8 cellular contexts compared by ENCODE assay signal in genomic region chr16:88856122-88856827, GRCh38. TPM values are rescaled to one million over a fixed set of nuclear protein-coding genes. Genes with fewer than 3 reads are reported as not detected.
DNase-seq lines count a peak whose midpoint lies in the region; ATAC-seq, FAIRE-seq and TF ChIP-seq lines count a peak whose summit lies in the region.

No MANE protein-coding gene starts in this region.

- peak in 2 of 10 experiments; percentile 9 to 19 for DNase-seq in CD4-positive, alpha-beta T cell
- DNase-seq in Jurkat, Clone E6-1 (ENCODE audit: low read depth, low spot score), result no peak
- DNase-seq in left lung, result peak in 1 of 2 donors; percentile 46
- no peak for DNase-seq in testis
- no peak for DNase-seq in frontal cortex (ENCODE audit: low spot score in 2 of 2)
- no peak for DNase-seq in posterior vena cava (ENCODE audit: low spot score)
- no peak for DNase-seq in putamen (ENCODE audit: low spot score)

- POLR2A ChIA-PET in CD4-positive, alpha-beta T cell (lab: Charles Lee), result interaction anchor here (0.7 to 3.9 kb wide), 13 partner anchors 11 to 361 kb away, joined by 3 to 67 read pairs (median 8); partner anchors contain the start of genes ACSF3, APRT, CDH15 and ZNF778

- H3K4me1 ChIP-seq in left lung (peaks cover 21 to 69% of the 10 kb centered on the region in 2 donors), testis (peaks cover 37% of the 10 kb centered on the region)

- H3K4me1 Mint-ChIP-seq in CD4-positive, alpha-beta T cell (ENCODE audit: low read depth), result peaks cover 27% of the 10 kb centered on the region
- H3K4me1 Mint-ChIP-seq in brain, result peaks cover 28% of the 10 kb centered on the region

- H3K27me3 ChIP-seq in CD4-positive, alpha-beta T cell (ENCODE audit: control insufficient read depth, insufficient read depth, low read length), result no peaks in the 10 kb centered on the region
- H3K27me3 ChIP-seq in left lung (no peaks in the 10 kb centered on the region), testis (no peaks in the 10 kb centered on the region)

- peak overlapping the region; percentile 69 for H3K27ac ChIP-seq in CD4-positive, alpha-beta T cell (ENCODE audit: low read depth, low read length)
- H3K27ac ChIP-seq in left lung (peak overlapping the region in 1 of 2 donors; percentile 83), testis (peak overlapping the region; percentile 64 to 69)

- intact Hi-C loops in CD4-positive, alpha-beta T cell (cut with DNase I, micrococcal nuclease), result loop anchor here (2.0 to 5.0 kb wide), 10 partner anchors 111 to 801 kb away; partner anchors contain the start of genes ZNF778 (in 2 of the 2), CHMP1A (in 1 of the 2), SPATA33 (in 1 of the 2) and ZFPM1 (in 1 of the 2)
- intact Hi-C loops in left lung (cut with DNase I), result no loop called here
- intact Hi-C loops in testis (cut with DNase I; ENCODE audit: low total_unique reads), result no loop called here
- intact Hi-C loops in posterior vena cava (cut with DNase I), result no loop called here

- no peak for TF ChIP-seq POLR2A in testis (IDR thresholded peaks at IDR 0.05)

- H3K27me3 Mint-ChIP-seq in CD4-positive, alpha-beta T cell, result peaks cover 3% of the 10 kb centered on the region
- peaks cover 5% of the 10 kb centered on the region for H3K27me3 Mint-ChIP-seq in brain

- H3K4me3 ChIP-seq in Jurkat, Clone E6-1 (ENCODE audit: low read length), result peak overlapping the region; percentile 95
- H3K4me3 ChIP-seq in left lung (peak overlapping the region; percentile 90 to 100), testis (peak overlapping the region; percentile 84 to 92)

- peak; percentile 45 for ATAC-seq in CD4-positive, alpha-beta T cell (ENCODE audit: poor library complexity)
- peak; percentile 19 for ATAC-seq in left lung

- no peak for TF ChIP-seq CTCF in CD4-positive, alpha-beta T cell (IDR thresholded peaks at IDR 0.05)
- no peak for TF ChIP-seq CTCF in brain (conservative IDR thresholded peaks at IDR 0.05)
- TF ChIP-seq CTCF in left lung (IDR thresholded peaks at IDR 0.05), result no peak
- TF ChIP-seq CTCF in testis (IDR thresholded peaks at IDR 0.05), result no peak

- no peak for FAIRE-seq in frontal cortex (lab: Jason Lieb, UNC)

- H3K4me3 Mint-ChIP-seq in CD4-positive, alpha-beta T cell, result peak overlapping the region; percentile 80
- H3K4me3 Mint-ChIP-seq in brain, result peak overlapping the region; percentile 80 to 98 (median 84)

- WGBS in testis, 2 donors, result 10% methylated on average over 23 to 31 of the region's 53 CpGs

- H3K9me3 ChIP-seq in CD4-positive, alpha-beta T cell (ENCODE audit: control insufficient read depth, low read length), result no peaks in the 10 kb centered on the region
- no peaks in the 10 kb centered on the region for H3K9me3 ChIP-seq in left lung
- no peaks in the 10 kb centered on the region for H3K9me3 ChIP-seq in testis

- peaks cover 37% of the 10 kb centered on the region for H3K36me3 Mint-ChIP-seq in CD4-positive, alpha-beta T cell (ENCODE audit: low read depth)
- H3K36me3 Mint-ChIP-seq in brain, result peaks cover 5% of the 10 kb centered on the region

- H3K27ac Mint-ChIP-seq in CD4-positive, alpha-beta T cell, result peak overlapping the region; percentile 42
- H3K27ac Mint-ChIP-seq in brain, result peak overlapping the region in 3 of 5 experiments; percentile 35 to 46 (median 43)

- peaks cover 0 to 34% of the 10 kb centered on the region in 2 donors for H3K36me3 ChIP-seq in left lung
- H3K36me3 ChIP-seq in testis (ENCODE audit: low read depth, missing control alignments), result no peaks in the 10 kb centered on the region

- CTCF ChIA-PET in CD4-positive, alpha-beta T cell (lab: Charles Lee), result interaction anchor here (1.6 to 2.6 kb wide), 4 partner anchors 44 to 286 kb away, joined by 5 to 19 read pairs (median 10); partner anchors contain the start of genes APRT and ZC3H18

- H3K9me3 Mint-ChIP-seq in CD4-positive, alpha-beta T cell, result no peaks in the 10 kb centered on the region
- H3K9me3 Mint-ChIP-seq in brain, result peaks cover 0 to 2% (median 0%) of the 10 kb centered on the region in 5 experiments

RNA-seq across cellular contexts. Expression of gene GALNS, which starts 0.5 kb away (rescaled TPM):
- total RNA-seq in CD4-positive, alpha-beta T cell, result 10 to 100 TPM; 18.4 to 19.7 TPM
- polyA plus RNA-seq in Jurkat, Clone E6-1 (2012; ENCODE audit: insufficient read depth, insufficient read length), result 9.3 TPM
- polyA plus RNA-seq in brain (ENCODE audit: insufficient read depth, low read depth, low replicate concordance) (32.3 TPM), testis (ENCODE audit: insufficient read depth, low read depth, low replicate concordance) (55.9 TPM)
- total RNA-seq in left lung (10 to 100 TPM; 46.3 to 46.5 TPM), testis (10 to 100 TPM; 65.3 to 94.4 TPM), frontal cortex (5.7 TPM), posterior vena cava (10 to 100 TPM; 17.2 to 24.9 TPM)

RNA-seq across cellular contexts. Expression of gene TRAPPC2L, which starts 0.7 kb away (rescaled TPM):
- 10 to 100 TPM; 48.0 to 48.2 TPM for total RNA-seq in CD4-positive, alpha-beta T cell
- 203 TPM for polyA plus RNA-seq in Jurkat, Clone E6-1 (2012; ENCODE audit: insufficient read depth, insufficient read length)
- 125 TPM for polyA plus RNA-seq in brain (ENCODE audit: insufficient read depth, low read depth, low replicate concordance)
- 10 to 100 TPM; 47.3 to 51.1 TPM for total RNA-seq in left lung
- total RNA-seq in testis, result 10 to 100 TPM; 58.3 to 59.8 TPM
- polyA plus RNA-seq in testis (ENCODE audit: insufficient read depth, low read depth, low replicate concordance), result 216 TPM
- total RNA-seq in frontal cortex, result 26.5 TPM
- 10 to 100 TPM; 28.7 to 47.9 TPM for total RNA-seq in posterior vena cava

RNA-seq across cellular contexts. Expression of gene PABPN1L, which starts 10.2 kb away (rescaled TPM):
- total RNA-seq in CD4-positive, alpha-beta T cell, result not detected
- not detected for polyA plus RNA-seq in Jurkat, Clone E6-1 (2012; ENCODE audit: insufficient read depth, insufficient read length)
- 0.41 TPM for polyA plus RNA-seq in brain (ENCODE audit: insufficient read depth, low read depth, low replicate concordance)
- not detected for total RNA-seq in left lung
- under 1 TPM in 1 of 2 donors, not detected in 1; 0.93 TPM for total RNA-seq in testis
- 0.34 TPM for polyA plus RNA-seq in testis (ENCODE audit: insufficient read depth, low read depth, low replicate concordance)
- not detected for total RNA-seq in frontal cortex
- total RNA-seq in posterior vena cava, result not detected

RNA-seq across cellular contexts. Expression of gene APRT, which starts 44.5 kb away (rescaled TPM):
- total RNA-seq in CD4-positive, alpha-beta T cell, result 100 to 1,000 TPM; 153 to 154 TPM
- 328 TPM for polyA plus RNA-seq in Jurkat, Clone E6-1 (2012; ENCODE audit: insufficient read depth, insufficient read length)
- polyA plus RNA-seq in brain (ENCODE audit: insufficient read depth, low read depth, low replicate concordance) (141 TPM), testis (ENCODE audit: insufficient read depth, low read depth, low replicate concordance) (86.0 TPM)
- total RNA-seq in left lung (100 to 1,000 TPM; 108 to 161 TPM), testis (10 to 100 TPM; 62.1 to 82.1 TPM), frontal cortex (15.9 TPM), posterior vena cava (10 to 100 TPM; 73.1 to 92.8 TPM)

RNA-seq across cellular contexts. Expression of gene CDT1, which starts 52.7 kb away (rescaled TPM):
- 1 to 10 TPM in 1 of 2 experiments, under 1 TPM in 1; 0.47 to 1.0 TPM for total RNA-seq in CD4-positive, alpha-beta T cell
- polyA plus RNA-seq in Jurkat, Clone E6-1 (2012; ENCODE audit: insufficient read depth, insufficient read length), result 93.9 TPM
- 77.9 TPM for polyA plus RNA-seq in brain (ENCODE audit: insufficient read depth, low read depth, low replicate concordance)
- 10 to 100 TPM in 1 of 2 donors, 1 to 10 TPM in 1; 9.3 to 14.5 TPM for total RNA-seq in left lung
- 10 to 100 TPM; 14.9 to 19.1 TPM for total RNA-seq in testis
- polyA plus RNA-seq in testis (ENCODE audit: insufficient read depth, low read depth, low replicate concordance), result 11.9 TPM
- 1.2 TPM for total RNA-seq in frontal cortex
- 1 to 10 TPM in 1 of 2 donors, under 1 TPM in 1; 0.57 to 2.0 TPM for total RNA-seq in posterior vena cava

Comparison
In these comparisons a context has a peak if more than half of its experiments do, and no peak if none do; other contexts are left out.
1. intact Hi-C loops: an anchor here in CD4-positive, alpha-beta T cell (2.0 to 5.0 kb wide); none called in left lung, testis and posterior vena cava.